In the genomic region with DNA sequence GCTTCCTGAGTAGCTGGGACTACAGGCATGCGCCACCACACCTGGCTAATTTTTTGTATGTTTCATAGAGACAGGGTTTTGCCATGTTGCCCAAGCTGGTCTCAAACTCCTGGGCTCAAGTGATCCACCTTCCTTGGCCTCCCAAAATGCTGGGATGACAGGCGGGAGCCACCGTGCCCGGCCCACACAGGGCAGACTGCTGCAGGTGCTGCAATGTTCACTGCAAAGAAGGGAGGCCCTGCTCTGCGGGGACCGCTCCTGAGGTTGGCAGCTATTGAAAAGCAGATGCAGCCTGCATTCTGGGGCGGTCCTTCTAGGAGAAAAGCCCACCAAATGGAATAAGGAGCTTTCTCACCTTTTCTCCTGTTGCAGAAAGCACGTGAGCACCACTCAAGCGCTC, we compare ENCODE assay signal across 3 cellular contexts. TPM values are rescaled to one million over a fixed set of nuclear protein-coding genes. Genes with fewer than 3 reads are reported as not detected.
"Had no signal": no experiment of that assay in that cellular context is flagged by ENCODE, and none has a peak within 500 bp of the region (broad histone marks: within the 10 kb centered on the region; RNA-seq: fewer than 3 reads in every experiment).

No MANE protein-coding gene starts in this region.

- DNase-seq: GDM1, GF-D8 had no signal

RNA-seq across cellular contexts. Expression of a gene that starts 5.0 kb away (rescaled TPM):
- total RNA-seq: G401 had no signal
